Comparison of ENCODE assay signal across 1 cellular context in the genomic region with DNA sequence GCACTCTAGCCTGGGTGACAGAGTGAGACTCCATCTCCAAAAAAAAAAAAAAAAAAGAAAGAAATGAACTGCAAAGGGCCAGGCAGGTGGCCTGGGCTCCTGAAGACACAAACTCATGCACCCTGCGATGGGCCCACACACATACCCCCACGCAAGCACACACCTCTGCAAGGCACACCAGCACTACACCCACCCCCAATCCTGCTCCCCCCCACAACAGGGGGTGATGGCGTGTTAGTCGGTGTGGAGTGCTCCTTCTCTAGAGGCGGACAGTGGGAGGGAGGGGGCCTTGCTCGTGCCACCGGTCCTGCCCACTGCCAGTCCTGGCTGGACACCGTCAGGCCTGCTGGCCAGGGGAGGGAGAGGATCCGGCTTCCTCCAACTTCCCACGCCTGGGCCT.
TF ChIP-seq lines count a peak whose summit lies in the region.

No MANE protein-coding gene starts in this region.

TF ChIP-seq in HEK293, 187 proteins besides CTCF, POLR2A, EP300 and RAD21:
- TF ChIP-seq ZBTB1 (tag by site-specific recombination; IDR thresholded peaks at IDR 0.05) = no peak
- TF ChIP-seq ZFHX2 (tag by site-specific recombination; conservative IDR thresholded peaks at IDR 0.05) = peak; percentile 92
- TF ChIP-seq EGR2 (tag by site-specific recombination; IDR thresholded peaks at IDR 0.05; ENCODE audit: low read depth) = peak; percentile 95
